ENCODE assay signal across 1 cellular context in genomic region chr2:20450201-20451108, GRCh38.
A peak's percentile ranks its signal among the peaks of the same experiment; 100 is the strongest.
TF ChIP-seq lines count a peak whose summit lies in the region.

No MANE protein-coding gene starts in this region.

TF ChIP-seq in A549, 52 proteins besides CTCF, POLR2A, EP300 and RAD21 (continued from another document):
- 0 out of 2 replicates have a peak, but pooled peaks have one; percentile 18 for TF ChIP-seq E2F6 (IDR thresholded peaks at IDR 0.05; ENCODE audit: borderline replicate concordance, low read depth)
- peak; percentile 75 for TF ChIP-seq PBX3 (IDR thresholded peaks at IDR 0.05)
- TF ChIP-seq SMC3 (IDR thresholded peaks at IDR 0.05): no peak
- no peak for TF ChIP-seq EHF (CRISPR knock-in tag; IDR thresholded peaks at IDR 0.05)
- no peak for TF ChIP-seq CHD2 (IDR thresholded peaks at IDR 0.05; ENCODE audit: low read length, partially characterized antibody)
- TF ChIP-seq KDM1A (IDR thresholded peaks at IDR 0.05; ENCODE audit: low read depth): no peak
- TF ChIP-seq CEBPB (IDR thresholded peaks at IDR 0.05): no peak
- no peak for TF ChIP-seq RFX5 (IDR thresholded peaks at IDR 0.05)
- no peak for TF ChIP-seq ELK1 (IDR thresholded peaks at IDR 0.05; ENCODE audit: low read depth, low read length)
- TF ChIP-seq BCL3 (IDR thresholded peaks at IDR 0.05): peak; percentile 46; the same call in 1 of the 3 replicates
- 0 out of 2 replicates have a peak, but pooled peaks have one; percentile 10 for TF ChIP-seq GATA3 (IDR thresholded peaks at IDR 0.05; ENCODE audit: borderline replicate concordance)
- no peak for TF ChIP-seq HMGXB4 (CRISPR knock-in tag; IDR thresholded peaks at IDR 0.05; ENCODE audit: borderline replicate concordance)
- TF ChIP-seq HOXA7 (CRISPR knock-in tag; IDR thresholded peaks at IDR 0.05): no peak
- no peak for TF ChIP-seq HEYL (CRISPR knock-in tag; IDR thresholded peaks at IDR 0.05)
- no peak for TF ChIP-seq HES2 (IDR thresholded peaks at IDR 0.05)
